1 cellular context compared by ENCODE assay signal in genomic region chr16:73033271-73033998, GRCh38.
TF ChIP-seq lines count a peak whose summit lies in the region.

No MANE protein-coding gene starts in this region.

TF ChIP-seq in IMR-90, 13 proteins besides CTCF, POLR2A, EP300 and RAD21 (continued from another document):
- no peak for TF ChIP-seq USF2 (IDR thresholded peaks at IDR 0.05; ENCODE audit: low read depth, low read length)
- TF ChIP-seq ELK1 (IDR thresholded peaks at IDR 0.05; ENCODE audit: borderline replicate concordance, low read depth, low read length), result no peak
- TF ChIP-seq MAZ (IDR thresholded peaks at IDR 0.05; ENCODE audit: borderline replicate concordance, low read depth, low read length), result no peak
